24 cellular contexts compared by ENCODE assay signal in the genomic region with DNA sequence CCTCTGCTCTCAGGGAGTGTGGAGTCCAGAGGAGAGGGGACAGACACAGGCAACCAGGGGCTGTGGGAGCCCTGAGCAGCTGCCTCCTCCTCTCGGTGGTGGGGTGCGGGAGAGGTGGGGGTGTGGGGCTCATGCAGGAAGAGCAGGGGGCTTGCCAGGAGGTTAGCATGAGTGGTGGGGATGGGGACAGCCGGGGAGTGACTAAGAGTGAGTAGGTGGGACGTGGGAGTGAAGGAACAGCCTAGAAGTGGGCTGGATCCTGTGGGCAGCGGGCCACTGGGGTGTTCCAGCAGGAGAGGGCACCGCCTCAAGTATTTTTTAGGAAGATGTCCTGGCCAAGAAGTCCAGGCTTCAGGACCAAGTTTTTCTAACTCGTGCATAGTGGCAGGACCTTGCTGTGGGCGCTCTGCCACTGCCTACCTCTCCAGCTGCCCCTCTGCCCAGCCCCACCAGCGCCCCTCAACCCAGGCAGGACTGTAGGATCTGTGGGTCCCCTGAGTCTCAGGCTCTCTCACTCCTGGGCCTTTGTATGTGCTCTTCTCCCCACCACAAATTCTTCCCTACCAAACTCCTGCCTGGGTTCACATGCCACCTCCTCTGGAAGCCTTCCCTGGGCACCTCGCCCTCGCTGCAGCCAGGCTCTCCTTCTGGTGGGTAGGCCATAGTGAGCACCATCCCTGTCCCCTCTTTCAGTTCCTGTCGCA. TPM values are rescaled to one million over a fixed set of nuclear protein-coding genes. Genes with fewer than 3 reads are reported as not detected.
"Had no signal": no experiment of that assay in that cellular context is flagged by ENCODE, and none has a peak within 500 bp of the region (broad histone marks: within the 10 kb centered on the region; RNA-seq: fewer than 3 reads in every experiment).

No MANE protein-coding gene starts in this region.

- H3K27me3 Mint-ChIP-seq: activated naive CD4-positive, alpha-beta T cell treated with anti-CD3 and anti-CD28 coated beads, Interleukin-2, amount 50 U/mL, for 24 hours had no signal

- H3K27ac ChIP-seq: brain microvascular endothelial cell, colonic mucosa, dorsolateral prefrontal cortex, neural progenitor cell, psoas muscle, right atrium auricular region, thyroid gland, upper lobe of right lung had no signal

- H3K27me3 ChIP-seq: brain microvascular endothelial cell, colonic mucosa, neural progenitor cell, right atrium auricular region, thyroid gland, upper lobe of right lung had no signal

- DNase-seq: activated CD4-positive, alpha-beta T cell treated with anti-CD3 and anti-CD28 coated beads, Interleukin-2, amount 10 ng/mL, durations not matched to agents 24 days and 14 days; activated CD8-positive, alpha-beta T cell treated with anti-CD3 and anti-CD28 coated beads, Interleukin-2, amount 10 ng/mL, durations not matched to agents 7 days and 5 days; activated gamma-delta T cell treated with Interleukin-2 at 50 U/mL for 16 hours; anterior cingulate cortex; brain microvascular endothelial cell; central memory CD4-positive, alpha-beta T cell; colonic mucosa; dorsolateral prefrontal cortex; effector memory CD8-positive, alpha-beta T cell; foreskin melanocyte; hippocampal formation; kidney glomerular epithelial cell; naive thymus-derived CD4-positive, alpha-beta T cell; psoas muscle; stimulated activated CD4-positive, alpha-beta T cell treated with anti-CD3 and anti-CD28 coated beads, Interleukin-4, amount 100 ng/mL, for 24 hours; stimulated activated naive CD4-positive, alpha-beta T cell treated with Interleukin-2 at 50 U/mL for 16 hours; thyroid gland; upper lobe of right lung had no signal

- H3K4me1 ChIP-seq: colonic mucosa, neural progenitor cell, psoas muscle, right atrium auricular region, thyroid gland, upper lobe of right lung had no signal

- FAIRE-seq: endothelial cell of umbilical vein had no signal

- H3K9ac ChIP-seq: neural progenitor cell had no signal

- H3K36me3 ChIP-seq: brain microvascular endothelial cell, colonic mucosa, neural progenitor cell, right atrium auricular region, thyroid gland, upper lobe of right lung had no signal

- H3K9me3 Mint-ChIP-seq: activated naive CD4-positive, alpha-beta T cell treated with anti-CD3 and anti-CD28 coated beads, Interleukin-2, amount 50 U/mL, for 24 hours; effector memory CD8-positive, alpha-beta T cell had no signal

- H3K4me2 ChIP-seq: neural progenitor cell had no signal

- H3K36me3 Mint-ChIP-seq: activated naive CD4-positive, alpha-beta T cell treated with anti-CD3 and anti-CD28 coated beads, Interleukin-2, amount 50 U/mL, for 24 hours; naive thymus-derived CD4-positive, alpha-beta T cell; neural progenitor cell had no signal

- H2AFZ ChIP-seq: neural progenitor cell had no signal

- H3K9me3 ChIP-seq: colonic mucosa, psoas muscle, right atrium auricular region, thyroid gland, upper lobe of right lung had no signal

- H3K27ac Mint-ChIP-seq: activated CD4-positive, alpha-beta T cell treated with anti-CD3 and anti-CD28 coated beads, Interleukin-2, amount 10 ng/mL, durations not matched to agents 24 days and 14 days; activated CD8-positive, alpha-beta T cell treated with anti-CD3 and anti-CD28 coated beads, Interleukin-2, amount 10 ng/mL, durations not matched to agents 7 days and 5 days; activated naive CD4-positive, alpha-beta T cell treated with anti-CD3 and anti-CD28 coated beads, Interleukin-2, amount 50 U/mL, for 24 hours; effector memory CD8-positive, alpha-beta T cell had no signal

- H3K4me3 Mint-ChIP-seq: activated CD4-positive, alpha-beta T cell treated with anti-CD3 and anti-CD28 coated beads, Interleukin-2, amount 10 ng/mL, durations not matched to agents 24 days and 14 days; activated CD8-positive, alpha-beta T cell treated with anti-CD3 and anti-CD28 coated beads, Interleukin-2, amount 10 ng/mL, durations not matched to agents 7 days and 5 days; activated naive CD4-positive, alpha-beta T cell treated with anti-CD3 and anti-CD28 coated beads, Interleukin-2, amount 50 U/mL, for 24 hours; effector memory CD8-positive, alpha-beta T cell; naive thymus-derived CD4-positive, alpha-beta T cell; neural progenitor cell had no signal

- H3K4me3 ChIP-seq: colonic mucosa, dorsolateral prefrontal cortex, neural progenitor cell, psoas muscle, right atrium auricular region, thyroid gland, upper lobe of right lung had no signal

- ATAC-seq: activated CD8-positive, alpha-beta T cell treated with anti-CD3 and anti-CD28 coated beads, Interleukin-2, amount 10 ng/mL, durations not matched to agents 7 days and 5 days; effector memory CD8-positive, alpha-beta T cell; esophagus mucosa; naive thymus-derived CD4-positive, alpha-beta T cell; psoas muscle; upper lobe of right lung had no signal

RNA-seq across cellular contexts. Expression of a gene that starts 18.8 kb away (rescaled TPM):
- total RNA-seq: activated CD4-positive, alpha-beta T cell treated with anti-CD3 and anti-CD28 coated beads, Interleukin-2, amount 10 ng/mL, durations not matched to agents 24 days and 14 days; activated CD8-positive, alpha-beta T cell treated with anti-CD3 and anti-CD28 coated beads, Interleukin-2, amount 10 ng/mL, durations not matched to agents 7 days and 5 days; endothelial cell of umbilical vein; psoas muscle; right atrium auricular region; T-helper 2 cell treated with Interferon-gamma antibody and Interleukin-4, amounts not matched to agents 100 ng/mL and 5 ng/mL, for 36 hours; thyroid gland; upper lobe of right lung had no signal
- polyA plus RNA-seq: endothelial cell of umbilical vein had no signal
